ENCODE assay signal across 16 cellular contexts in the genomic region with DNA sequence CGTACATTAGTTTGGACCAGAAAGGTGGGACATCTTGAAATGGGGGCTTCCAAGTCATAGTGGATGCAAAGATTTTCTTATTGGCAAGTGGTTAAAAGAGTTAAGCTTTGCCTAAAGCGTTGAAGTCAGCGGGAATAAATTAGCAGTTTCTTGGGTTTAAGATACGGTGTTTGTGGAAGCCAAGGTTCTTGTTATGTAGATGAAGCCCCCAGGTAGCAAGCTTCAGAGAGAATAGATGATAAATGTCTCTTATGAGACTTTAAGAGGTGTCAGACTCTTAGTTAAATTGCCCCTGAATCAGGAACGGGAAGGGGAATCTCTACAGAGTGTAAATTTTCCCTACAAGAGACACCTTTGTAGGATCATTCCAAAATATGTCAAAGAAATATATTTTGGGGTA. TPM values are rescaled to one million over a fixed set of nuclear protein-coding genes. Genes with fewer than 3 reads are reported as not detected.
DNase-seq lines count a peak whose midpoint lies in the region; FAIRE-seq and TF ChIP-seq lines count a peak whose summit lies in the region.
"Had no signal": no experiment of that assay in that cellular context is flagged by ENCODE, and none has a peak within 500 bp of the region (broad histone marks: within the 10 kb centered on the region; RNA-seq: fewer than 3 reads in every experiment).

No MANE protein-coding gene starts in this region.

- H2AK5ac ChIP-seq in H9 (ENCODE audit: insufficient read length, low read length) (no peak overlapping the region), mesendoderm (ENCODE audit: low read length) (no peak overlapping the region)

- H4K8ac ChIP-seq in H9 (replicated peaks; ENCODE audit: insufficient read length, low read depth, low read length) (no peak overlapping the region), mesendoderm (ENCODE audit: low read depth, low read length) (no peak overlapping the region)

- no peak overlapping the region for H2BK120ac ChIP-seq in H9 (ENCODE audit: low read depth, low read length, poor library complexity, severe bottlenecking)
- no peak overlapping the region for H2BK120ac ChIP-seq in mesendoderm (ENCODE audit: low read depth, low read length)

- peaks cover 18 to 21% of the 10 kb centered on the region in 2 experiments for H3K9me3 Mint-ChIP-seq in H9
- H3K9me3 Mint-ChIP-seq in endodermal cell = peaks cover 57% of the 10 kb centered on the region

- H3K18ac ChIP-seq in H9 (ENCODE audit: insufficient read length, low read depth, low read length) (no peak overlapping the region), mesendoderm (ENCODE audit: low read length) (no peak overlapping the region)

- H3K4ac ChIP-seq in H9 (ENCODE audit: low read depth, low read length) (no peak overlapping the region), mesendoderm (ENCODE audit: low read depth, low read length) (no peak overlapping the region)

- H2AFZ ChIP-seq in H9 (ENCODE audit: low read length) (no peak overlapping the region), Karpas-422 (ENCODE audit: low read length) (no peak overlapping the region)

- TF ChIP-seq CTCF in H9 (conservative IDR thresholded peaks at IDR 0.05) = no peak
- TF ChIP-seq CTCF in endodermal cell (conservative IDR thresholded peaks at IDR 0.05) = no peak
- TF ChIP-seq CTCF in D721Med (IDR thresholded peaks at IDR 0.05; ENCODE audit: insufficient read depth, missing control alignments) = no peak

- H4K20me1 ChIP-seq in H9 (ENCODE audit: control insufficient read depth, insufficient read depth, insufficient read length) (no peaks in the 10 kb centered on the region), Karpas-422 (ENCODE audit: insufficient read depth, low read depth, low read length) (no peaks in the 10 kb centered on the region)
- H4K20me1 ChIP-seq: BLaER1 had no signal

- H2BK5ac ChIP-seq in H9 (ENCODE audit: insufficient read length, low read length) = no peak overlapping the region
- H2BK5ac ChIP-seq in mesendoderm (ENCODE audit: low read length) = no peak overlapping the region

- no peaks in the 10 kb centered on the region for H3K36me3 ChIP-seq in Karpas-422 (ENCODE audit: insufficient read depth, low read length)
- no peaks in the 10 kb centered on the region for H3K36me3 ChIP-seq in endodermal cell (ENCODE audit: control insufficient read depth, insufficient read depth, low read length)
- no peaks in the 10 kb centered on the region for H3K36me3 ChIP-seq in mesendoderm (ENCODE audit: control insufficient read depth, insufficient read depth, low read length)
- H3K36me3 ChIP-seq: BLaER1 had no signal

- H3K4me1 Mint-ChIP-seq in H9 (peaks cover 25 to 33% of the 10 kb centered on the region in 2 experiments), endodermal cell (peaks cover 7% of the 10 kb centered on the region)
- H3K4me1 Mint-ChIP-seq: CD4-positive, alpha-beta memory T cell had no signal

- no peak overlapping the region for H4K91ac ChIP-seq in H9 (ENCODE audit: insufficient read length, low read depth, low read length)

- H3K4me3 ChIP-seq in Karpas-422 (ENCODE audit: low read length) (no peak overlapping the region), endodermal cell (ENCODE audit: low read length) (peak overlapping the region; percentile 54), mesendoderm (ENCODE audit: low read length) (no peak overlapping the region)
- H3K4me3 ChIP-seq: BLaER1 had no signal

- peaks cover 3% of the 10 kb centered on the region; the same call in 1 of the 2 replicates for H3K27me3 Mint-ChIP-seq in H9 (ENCODE audit: low read depth)
- H3K27me3 Mint-ChIP-seq in endodermal cell (ENCODE audit: insufficient read depth) = no peaks in the 10 kb centered on the region
- H3K27me3 Mint-ChIP-seq: CD4-positive, alpha-beta memory T cell had no signal

- no peak overlapping the region for H3K14ac ChIP-seq in H9 (ENCODE audit: insufficient read depth, low read length)

- H3K9me2 ChIP-seq in Karpas-422 (replicated peaks; ENCODE audit: insufficient read depth, low read length) = no peaks in the 10 kb centered on the region

- H4K5ac ChIP-seq in H9 (ENCODE audit: insufficient read length, low read depth, low read length) (no peak overlapping the region), mesendoderm (ENCODE audit: low read length) (no peak overlapping the region)

- H3K9me3 ChIP-seq in H9 (ENCODE audit: control insufficient read depth, low read depth, low read length) = no peaks in the 10 kb centered on the region
- no peaks in the 10 kb centered on the region for H3K9me3 ChIP-seq in Karpas-422 (ENCODE audit: low read length)
- H3K9me3 ChIP-seq in endodermal cell (ENCODE audit: control insufficient read depth, low read length) = peaks cover 31% of the 10 kb centered on the region
- H3K9me3 ChIP-seq: BLaER1 had no signal

- no peaks in the 10 kb centered on the region for H3K79me2 ChIP-seq in H9 (ENCODE audit: insufficient read depth, low read length)
- H3K79me2 ChIP-seq in Karpas-422 (ENCODE audit: low read length) = no peaks in the 10 kb centered on the region
- H3K79me2 ChIP-seq in mesendoderm (ENCODE audit: control insufficient read depth, insufficient read depth, low read length) = no peaks in the 10 kb centered on the region

- H3K36me3 Mint-ChIP-seq in H9 (ENCODE audit: insufficient read depth in 1 of 3, low read depth in 3 of 3) = peaks cover 4 to 34% (median 27%) of the 10 kb centered on the region in 3 experiments
- peaks cover 16% of the 10 kb centered on the region for H3K36me3 Mint-ChIP-seq in endodermal cell (ENCODE audit: low read depth)
- H3K36me3 Mint-ChIP-seq: CD14-positive monocyte had no signal

- no peak overlapping the region for H2BK15ac ChIP-seq in H9 (ENCODE audit: low read depth, low read length)
- H2BK15ac ChIP-seq in mesendoderm (replicated peaks; ENCODE audit: low read depth) = no peak overlapping the region

- no peak for DNase-seq in H9
- DNase-seq in Karpas-422 = peak; percentile 21
- no peak for DNase-seq in endodermal cell
- peak; percentile 79 for DNase-seq in mesendoderm
- DNase-seq in D721Med (ENCODE audit: insufficient read length, low spot score) = no peak
- DNase-seq in iPS-NIHi11 (ENCODE audit: low spot score) = no peak
- DNase-seq in UCSD-AML1 (lab: John Stamatoyannopoulos, UW; ENCODE audit: unreplicated experiment) = no peak
- no peak for DNase-seq in germinal center (ENCODE audit: low spot score)
- DNase-seq: 8988T; CD4-positive, alpha-beta memory T cell; DMS79 treated with DMSO at 0.1 percent for 48 hours; GF-D8; H7 had no signal

- H3K79me1 ChIP-seq in H9 (ENCODE audit: insufficient read depth, low read depth, low read length, poor library complexity, severe bottlenecking) = no peaks in the 10 kb centered on the region
- no peaks in the 10 kb centered on the region for H3K79me1 ChIP-seq in mesendoderm (ENCODE audit: low read length)

- H3K23ac ChIP-seq in H9 (ENCODE audit: insufficient read length, low read depth, low read length) (no peak overlapping the region), mesendoderm (ENCODE audit: low read length) (no peak overlapping the region)

- H3K27me3 ChIP-seq in H9 (ENCODE audit: insufficient read depth, low read length) (no peaks in the 10 kb centered on the region), Karpas-422 (ENCODE audit: low read length) (no peaks in the 10 kb centered on the region), endodermal cell (ENCODE audit: control insufficient read depth, insufficient read depth, low read length, poor library complexity, severe bottlenecking) (no peaks in the 10 kb centered on the region), mesendoderm (ENCODE audit: insufficient read depth, low read length, poor library complexity) (no peaks in the 10 kb centered on the region)
- H3K27me3 ChIP-seq: BLaER1 had no signal

- H3K27ac ChIP-seq in H9 (ENCODE audit: insufficient read length, low read depth, low read length) (no peak overlapping the region), Karpas-422 (ENCODE audit: low read length) (no peak overlapping the region), endodermal cell (ENCODE audit: low read depth, low read length) (no peak overlapping the region), mesendoderm (ENCODE audit: low read depth, low read length) (peak overlapping the region; percentile 29)
- H3K27ac ChIP-seq: BLaER1 had no signal

- FAIRE-seq in D721Med (lab: Jason Lieb, UNC) = no peak
- FAIRE-seq: HTR-8/SVneo had no signal

- H3K9ac ChIP-seq in H9 (ENCODE audit: extremely low read depth, insufficient read length, low read length) (no peak overlapping the region), Karpas-422 (ENCODE audit: low read length) (no peak overlapping the region), endodermal cell (ENCODE audit: extremely low read depth, low read length, poor library complexity, severe bottlenecking) (no peak overlapping the region), mesendoderm (ENCODE audit: low read length) (no peak overlapping the region)
- H3K9ac ChIP-seq: BLaER1 had no signal

- no peak overlapping the region for H3K4me3 Mint-ChIP-seq in H9
- no peak overlapping the region for H3K4me3 Mint-ChIP-seq in endodermal cell
- H3K4me3 Mint-ChIP-seq: CD14-positive monocyte had no signal

- H3K27ac Mint-ChIP-seq in H9 (peak overlapping the region in 2 of 3 experiments; percentile 2 to 68; a peak in 5 of 7 replicates), endodermal cell (peak overlapping the region; percentile 87)
- H3K27ac Mint-ChIP-seq: CD14-positive monocyte had no signal

- H3T11ph ChIP-seq in H9 (ENCODE audit: low read length) = no peak overlapping the region

- no peak overlapping the region for H3K56ac ChIP-seq in H9 (ENCODE audit: insufficient read length, low read depth, low read length)
- H3K56ac ChIP-seq in mesendoderm (ENCODE audit: low read length) = no peak overlapping the region

- no peak overlapping the region for H2BK20ac ChIP-seq in H9 (ENCODE audit: low read depth, low read length, poor library complexity, severe bottlenecking)

- peak overlapping the region; percentile 21 for H3K4me2 ChIP-seq in H9 (ENCODE audit: insufficient read depth, insufficient read length, low read length)
- H3K4me2 ChIP-seq in Karpas-422 (ENCODE audit: low read depth, low read length, poor library complexity, severe bottlenecking) = no peak overlapping the region
- H3K4me2 ChIP-seq in mesendoderm (ENCODE audit: low read length) = no peak overlapping the region
- H3K4me2 ChIP-seq: BLaER1 had no signal

- no peak overlapping the region for H2BK12ac ChIP-seq in H9 (ENCODE audit: insufficient read length, low read depth, low read length)

- no CpG with 5 or more reads among the region's 5 CpGs for WGBS in H9 (ENCODE audit: extremely low coverage, insufficient read length, low lambda C conversion rate)
- WGBS in endodermal cell (ENCODE audit: insufficient coverage in 1 of 2, insufficient read length in 1 of 2), 2 experiments = 31 to 33% methylated on average over 3 to 5 of the region's 5 CpGs
- no CpG with 5 or more reads among the region's 5 CpGs for WGBS in mesendoderm (ENCODE audit: extremely low coverage, insufficient coverage, low lambda C conversion rate)

- H3K23me2 ChIP-seq in H9 (ENCODE audit: insufficient read length, low read depth, low read length, poor library complexity, severe bottlenecking) = no peaks in the 10 kb centered on the region

- H3K4me1 ChIP-seq in H9 (ENCODE audit: insufficient read depth, low read length) (peaks cover 8% of the 10 kb centered on the region; the same call in 1 of the 2 replicates), Karpas-422 (ENCODE audit: low read length) (no peaks in the 10 kb centered on the region), endodermal cell (ENCODE audit: control insufficient read depth, insufficient read depth, low read length) (peaks cover 2% of the 10 kb centered on the region), mesendoderm (ENCODE audit: control insufficient read depth, low read depth, low read length) (peaks cover 1% of the 10 kb centered on the region)
- H3K4me1 ChIP-seq: BLaER1 had no signal

RNA-seq across cellular contexts. Expression of a gene that starts 10.9 kb away (rescaled TPM):
- total RNA-seq in H9 (2021) = 69.3 and 70.6 TPM in 2 replicates
- total RNA-seq in Karpas-422 (2014; rRNA removed; shearing (Covaris generic); ENCODE audit: low replicate concordance) = 159 and 283 TPM in 2 replicates
- 10 to 100 TPM; 47.2 to 99.3 TPM for total RNA-seq in endodermal cell
- 34.8 TPM for polyA plus RNA-seq in endodermal cell (2013, experiment 1 of 2)
- polyA plus RNA-seq in endodermal cell (2013, experiment 2 of 2) = 38.4 TPM
- 41.6 TPM for polyA plus RNA-seq in mesendoderm (2013, experiment 1 of 2)
- polyA plus RNA-seq in mesendoderm (2013, experiment 2 of 2) = 41.3 TPM

Comparison
In these comparisons a context has a peak if more than half of its experiments do, and no peak if none do; other contexts are left out.
1. DNase-seq: peak in Karpas-422 (single experiment) and mesendoderm (single experiment); none in H9 (single experiment), endodermal cell (single experiment), D721Med (single experiment), iPS-NIHi11 (single experiment), UCSD-AML1 (single experiment) and germinal center (single experiment).